In genomic region chr7:121313220-121313792, GRCh38 we compare ENCODE assay signal across 13 cellular contexts. TPM values are rescaled to one million over a fixed set of nuclear protein-coding genes. Genes with fewer than 3 reads are reported as not detected.
DNase-seq lines count a peak whose midpoint lies in the region; ATAC-seq, FAIRE-seq and TF ChIP-seq lines count a peak whose summit lies in the region.
"Had no signal": no experiment of that assay in that cellular context is flagged by ENCODE, and none has a peak within 500 bp of the region (broad histone marks: within the 10 kb centered on the region; RNA-seq: fewer than 3 reads in every experiment).

No MANE protein-coding gene starts in this region.

- 0 out of 2 replicates have a peak overlapping the region, but pooled peaks have one; percentile 2 for H3K27ac ChIP-seq in SJCRH30

- no peaks in the 10 kb centered on the region for H3K36me3 ChIP-seq in SJCRH30
- no peaks in the 10 kb centered on the region for H3K36me3 ChIP-seq in mucosa of descending colon (ENCODE audit: low read depth)

- H3K9me3 ChIP-seq in SJCRH30 (replicated peaks) = no peaks in the 10 kb centered on the region
- H3K9me3 ChIP-seq in mucosa of descending colon = no peaks in the 10 kb centered on the region

- intact Hi-C loops in mucosa of descending colon (cut with DNase I, micrococcal nuclease) = no loop called here

- H3K4me1 ChIP-seq in SJCRH30 (peaks cover 19% of the 10 kb centered on the region), mucosa of descending colon (ENCODE audit: low read depth) (peaks cover 20% of the 10 kb centered on the region)

- no peaks in the 10 kb centered on the region for H3K27me3 ChIP-seq in SJCRH30

- TF ChIP-seq POLR2A in H54 (IDR thresholded peaks at IDR 0.05; ENCODE audit: low read depth, low read length) = no peak

- FAIRE-seq in H54 (lab: Jason Lieb, UNC) = peak; percentile 91

- peak overlapping the region; percentile 29 for H3K4me3 ChIP-seq in SJCRH30
- no peak overlapping the region for H3K4me3 ChIP-seq in mucosa of descending colon

- ATAC-seq in mucosa of descending colon (peak; percentile 74), GM18520 (IDR thresholded peaks at IDR 0.05; ENCODE audit: unreplicated experiment) (no peak), HG02885 (IDR thresholded peaks at IDR 0.05; ENCODE audit: poor library complexity, unreplicated experiment) (no peak)
- ATAC-seq: natural killer cell, WTC11 had no signal

- DNase-seq in DMS 273 (lab: John Stamatoyannopoulos, UW; ENCODE audit: unreplicated experiment) (peak; percentile 72), H54 (ENCODE audit: insufficient read length, low spot score) (no peak), SJCRH30 (peak in 1 of 2 experiments; percentile 49), mucosa of descending colon (peak in 1 of 3 donors; percentile 16), iPS-NIHi11 (ENCODE audit: low spot score) (no peak), NCI-H1436 treated with DMSO at 0.1 percent for 48 hours (lab: John Stamatoyannopoulos, UW) (no peak)
- DNase-seq: activated T-cell treated with anti-CD3 and anti-CD28 coated beads, Interleukin-2, amount 50 U/mL, for 24 hours; C1 segment of cervical spinal cord; natural killer cell; stimulated activated naive CD4-positive, alpha-beta T cell had no signal

- no peak for TF ChIP-seq CTCF in mucosa of descending colon (IDR thresholded peaks at IDR 0.05)

RNA-seq across cellular contexts. Expression of gene WNT16, which starts 15.5 kb away (rescaled TPM):
- 0.06 TPM in 1 of 2 replicates, not detected in the other for total RNA-seq in SJCRH30 (2014; rRNA removed; shearing (Covaris generic))
- total RNA-seq in mucosa of descending colon = 1 to 10 TPM in 1 of 3 donors, not detected in 2; 1.4 TPM
- total RNA-seq: natural killer cell had no signal
